In genomic region chr7:141737118-141737835, GRCh38 we compare ENCODE assay signal across 6 cellular contexts.
A peak's percentile ranks its signal among the peaks of the same experiment; 100 is the strongest.
DNase-seq lines count a peak whose midpoint lies in the region; TF ChIP-seq lines count a peak whose summit lies in the region.

No MANE protein-coding gene starts in this region.

- TF ChIP-seq POLR2A in NB4 (IDR thresholded peaks at IDR 0.05; ENCODE audit: extremely low read depth, insufficient read length): no peak

- H3K27ac ChIP-seq in neutrophil: peak overlapping the region; percentile 75

- H3K27me3 ChIP-seq in neutrophil: no peaks in the 10 kb centered on the region

- H3K4me3 ChIP-seq in NB4 (ENCODE audit: low read depth, low read length): peak overlapping the region; percentile 97
- H3K4me3 ChIP-seq in cardiac fibroblast (replicated peaks in 1 of 2; ENCODE audit: low read depth in 2 of 2, low read length in 2 of 2): peak overlapping the region; percentile 89 to 96
- H3K4me3 ChIP-seq in neutrophil (ENCODE audit: low read depth in 1 of 2, low read length in 1 of 2): peak overlapping the region; percentile 63 to 72

- H3K4me1 ChIP-seq in neutrophil (ENCODE audit: control insufficient read depth in 1 of 2, insufficient read depth in 1 of 2, low read depth in 1 of 2, low read length in 1 of 2): peaks cover 13 to 16% of the 10 kb centered on the region in 2 experiments

- H3K36me3 ChIP-seq in neutrophil: peaks cover 21% of the 10 kb centered on the region

- H3K9me3 ChIP-seq in neutrophil: no peaks in the 10 kb centered on the region

- DNase-seq in COLO668 (lab: John Stamatoyannopoulos, UW; ENCODE audit: unreplicated experiment) (peak; percentile 6), NB4 (ENCODE audit: low read depth) (peak; percentile 69), cardiac fibroblast (ENCODE audit: low read depth in 2 of 2) (peak; percentile 8 to 19), GM19238 (ENCODE audit: insufficient read length, low spot score) (no peak)
- DNase-seq in effector CD8-positive, alpha-beta T cell (lab: John Stamatoyannopoulos, UW): no peak

- TF ChIP-seq CTCF in NB4 (IDR thresholded peaks at IDR 0.05; ENCODE audit: low read depth, low read length) (no peak), cardiac fibroblast (IDR thresholded peaks at IDR 0.05; ENCODE audit: low read depth, low read length) (no peak), neutrophil (IDR thresholded peaks at IDR 0.05) (no peak)

Comparison
In these comparisons a context has a peak if more than half of its experiments do, and no peak if none do; other contexts are left out.
1. DNase-seq: peak in COLO668 (single experiment), NB4 (single experiment) and cardiac fibroblast (2 of 2); none in GM19238 (single experiment) and effector CD8-positive, alpha-beta T cell (single experiment).
2. Peak in every context shown above with its lines, with median percentiles within 50 percentile points of each other: H3K4me3 ChIP-seq.